1 cellular context compared by ENCODE assay signal in the genomic region with DNA sequence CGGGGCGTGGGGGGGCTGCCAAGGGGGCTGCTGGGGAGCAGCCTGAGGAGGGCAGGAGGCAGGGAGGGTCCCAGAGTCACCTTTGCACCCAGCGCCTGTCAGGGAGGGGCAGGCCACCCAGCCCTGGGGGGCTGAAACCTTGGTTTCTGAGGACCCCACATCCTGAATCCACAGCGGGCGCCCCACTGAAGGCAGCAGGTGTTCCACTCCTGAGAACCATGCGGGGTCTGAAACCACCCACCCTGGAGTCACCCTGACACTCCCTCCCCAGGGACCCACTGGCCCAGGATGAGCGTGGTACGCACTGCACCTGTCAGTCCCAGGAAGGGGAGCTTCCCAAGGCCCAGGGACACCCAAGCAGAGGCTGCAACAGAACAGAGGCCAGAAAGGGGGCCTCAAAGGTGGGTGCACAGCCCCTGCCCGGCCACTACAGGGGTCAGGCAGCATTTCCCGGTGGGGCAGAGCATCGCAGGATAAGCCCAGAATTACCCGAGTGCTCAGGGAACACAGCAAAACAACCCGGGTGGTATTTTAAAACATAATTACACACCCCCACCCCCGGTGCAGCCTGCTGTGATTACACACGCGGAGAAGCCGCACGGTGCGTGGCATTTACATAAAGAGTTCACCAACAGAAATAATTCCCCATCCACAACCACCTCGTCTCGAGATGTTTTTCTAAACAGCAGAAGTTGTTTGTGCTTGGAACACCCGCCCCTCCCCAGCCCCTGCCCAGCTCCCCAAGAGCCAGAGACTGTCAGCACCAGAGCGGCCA.
TF ChIP-seq lines count a peak whose summit lies in the region.

No MANE protein-coding gene starts in this region.

TF ChIP-seq in HEK293, 187 proteins besides CTCF, POLR2A, EP300 and RAD21 (continued from another document):
- TF ChIP-seq, protein P1, sequence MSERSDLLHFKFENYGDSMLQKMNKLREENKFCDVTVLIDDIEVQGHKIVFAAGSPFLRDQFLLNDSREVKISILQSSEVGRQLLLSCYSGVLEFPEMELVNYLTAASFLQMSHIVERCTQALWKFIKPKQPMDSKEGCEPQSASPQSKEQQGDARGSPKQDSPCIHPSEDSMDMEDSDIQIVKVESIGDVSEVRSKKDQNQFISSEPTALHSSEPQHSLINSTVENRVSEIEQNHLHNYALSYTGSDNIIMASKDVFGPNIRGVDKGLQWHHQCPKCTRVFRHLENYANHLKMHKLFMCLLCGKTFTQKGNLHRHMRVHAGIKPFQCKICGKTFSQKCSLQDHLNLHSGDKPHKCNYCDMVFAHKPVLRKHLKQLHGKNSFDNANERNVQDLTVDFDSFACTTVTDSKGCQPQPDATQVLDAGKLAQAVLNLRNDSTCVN (tag by site-specific recombination; optimal IDR thresholded peaks at IDR 0.05), result no peak
- no peak for TF ChIP-seq ZNF747 (tag by site-specific recombination; IDR thresholded peaks at IDR 0.05)
TF ChIP-seq in HEK293: peak in this region for 2.
